17 cellular contexts compared by ENCODE assay signal in genomic region chr4:189304755-189305154, GRCh38.
"Had no signal": no experiment of that assay in that cellular context is flagged by ENCODE, and none has a peak within 500 bp of the region (broad histone marks: within the 10 kb centered on the region; RNA-seq: fewer than 3 reads in every experiment).

No MANE protein-coding gene starts in this region.

- DNase-seq: activated B cell treated with CpG ODN at 0.5 μM for 24 hours; activated CD4-positive, alpha-beta T cell treated with anti-CD3 and anti-CD28 coated beads for 48 hours; activated CD8-positive, alpha-beta memory T cell treated with anti-CD3 and anti-CD28 coated beads, Interleukin-2, amount 50 U/mL, for 48 hours; activated CD8-positive, alpha-beta T cell treated with anti-CD3 and anti-CD28 coated beads, Interleukin-2, amount 10 ng/mL, durations not matched to agents 7 days and 5 days; activated naive CD8-positive, alpha-beta T cell treated with anti-CD3 and anti-CD28 coated beads for 36 hours; anterior cingulate cortex; heart right ventricle; left colon; natural killer cell; retina; stimulated activated CD4-positive, alpha-beta T cell treated with anti-CD3 and anti-CD28 coated beads, Interleukin-2, amount 100 ng/mL, for 48 hours; stimulated activated naive B cell treated with anti-CD40 and anti-IgM and Interleukin-4, amounts not matched to agents 10 μg/mL and 1 μg/mL and 100 μg/mL, for 72 hours; SW 1271; tibial artery; uterus had no signal

- H3K27me3 ChIP-seq: tibial artery, uterus had no signal

- H3K4me3 ChIP-seq: heart right ventricle, tibial artery, uterus had no signal

- H3K9me3 Mint-ChIP-seq: activated naive CD8-positive, alpha-beta T cell treated with anti-CD3 and anti-CD28 coated beads for 36 hours; stimulated activated naive B cell treated with anti-CD40 and anti-IgM and Interleukin-4, amounts not matched to agents 10 μg/mL and 1 μg/mL and 100 μg/mL, for 72 hours had no signal

- H3K27me3 Mint-ChIP-seq: activated B cell treated with CpG ODN at 0.5 μM for 24 hours; activated naive CD8-positive, alpha-beta T cell treated with anti-CD3 and anti-CD28 coated beads for 36 hours; stimulated activated naive B cell treated with anti-CD40 and anti-IgM and Interleukin-4, amounts not matched to agents 10 μg/mL and 1 μg/mL and 100 μg/mL, for 72 hours had no signal

- H3K4me1 Mint-ChIP-seq: activated B cell treated with CpG ODN at 0.5 μM for 24 hours; activated naive CD8-positive, alpha-beta T cell treated with anti-CD3 and anti-CD28 coated beads for 36 hours; memory B cell; natural killer cell; stimulated activated naive B cell treated with anti-CD40 and anti-IgM and Interleukin-4, amounts not matched to agents 10 μg/mL and 1 μg/mL and 100 μg/mL, for 72 hours had no signal

- H3K36me3 ChIP-seq: heart right ventricle, tibial artery, uterus had no signal

- H3K27ac ChIP-seq: heart right ventricle, tibial artery, uterus had no signal

- ATAC-seq: activated CD8-positive, alpha-beta T cell treated with anti-CD3 and anti-CD28 coated beads, Interleukin-2, amount 10 ng/mL, durations not matched to agents 7 days and 5 days; heart right ventricle; left colon; natural killer cell; stimulated activated naive B cell treated with anti-CD40 and anti-IgM and Interleukin-4, amounts not matched to agents 10 μg/mL and 1 μg/mL and 100 μg/mL, for 72 hours had no signal

- H3K4me1 ChIP-seq: heart right ventricle, tibial artery, uterus had no signal

- H3K27ac Mint-ChIP-seq: activated B cell treated with CpG ODN at 0.5 μM for 24 hours; activated CD8-positive, alpha-beta T cell treated with anti-CD3 and anti-CD28 coated beads, Interleukin-2, amount 10 ng/mL, durations not matched to agents 7 days and 5 days; activated naive CD8-positive, alpha-beta T cell treated with anti-CD3 and anti-CD28 coated beads for 36 hours; activated T-helper 1 cell treated with anti-CD3 and anti-CD28 coated beads, Interleukin-12 subunit alpha, Interleukin-12 subunit beta, Interleukin-2, Interleukin-4 antibody, amounts not matched to agents 30 ng/mL and 10 ng/mL and 1 ng/mL, durations not matched to agents 14 hours and 24 hours and 36 hours; memory B cell; natural killer cell; stimulated activated naive B cell treated with anti-CD40 and anti-IgM and Interleukin-4, amounts not matched to agents 10 μg/mL and 1 μg/mL and 100 μg/mL, for 72 hours had no signal

- H3K36me3 Mint-ChIP-seq: activated naive CD8-positive, alpha-beta T cell treated with anti-CD3 and anti-CD28 coated beads for 36 hours; memory B cell; stimulated activated naive B cell treated with anti-CD40 and anti-IgM and Interleukin-4, amounts not matched to agents 10 μg/mL and 1 μg/mL and 100 μg/mL, for 72 hours had no signal

- H3K9me3 ChIP-seq: heart right ventricle, tibial artery, uterus had no signal

- H3K4me3 Mint-ChIP-seq: activated B cell treated with CpG ODN at 0.5 μM for 24 hours; activated CD8-positive, alpha-beta T cell treated with anti-CD3 and anti-CD28 coated beads, Interleukin-2, amount 10 ng/mL, durations not matched to agents 7 days and 5 days; activated naive CD8-positive, alpha-beta T cell treated with anti-CD3 and anti-CD28 coated beads for 36 hours; activated T-helper 1 cell treated with anti-CD3 and anti-CD28 coated beads, Interleukin-12 subunit alpha, Interleukin-12 subunit beta, Interleukin-2, Interleukin-4 antibody, amounts not matched to agents 30 ng/mL and 10 ng/mL and 1 ng/mL, durations not matched to agents 14 hours and 24 hours and 36 hours; memory B cell; natural killer cell; stimulated activated naive B cell treated with anti-CD40 and anti-IgM and Interleukin-4, amounts not matched to agents 10 μg/mL and 1 μg/mL and 100 μg/mL, for 72 hours had no signal
